In genomic region chr2:164000171-164000570, GRCh38 we compare ENCODE assay signal across 31 cellular contexts.
A peak's percentile ranks its signal among the peaks of the same experiment; 100 is the strongest.
DNase-seq lines count a peak whose midpoint lies in the region; ATAC-seq and TF ChIP-seq lines count a peak whose summit lies in the region.
"Had no signal": no experiment of that assay in that cellular context is flagged by ENCODE, and none has a peak within 500 bp of the region (broad histone marks: within the 10 kb centered on the region; RNA-seq: fewer than 3 reads in every experiment).

No MANE protein-coding gene starts in this region.

- H3K9me3 ChIP-seq in adipocyte (ENCODE audit: control insufficient read depth, low read length) (no peaks in the 10 kb centered on the region), fibroblast of lung (ENCODE audit: control insufficient read depth, insufficient read depth, low read depth, low read length) (no peaks in the 10 kb centered on the region), skeletal muscle satellite cell (replicated peaks; ENCODE audit: low read length) (no peaks in the 10 kb centered on the region), right atrium auricular region (no peaks in the 10 kb centered on the region)
- H3K9me3 ChIP-seq: lower lobe of right lung, psoas muscle, tibial nerve had no signal

- DNase-seq in GM04504 (ENCODE audit: low read depth) (peak; percentile 14), adipocyte (ENCODE audit: low read depth) (peak; percentile 68), fibroblast of lung (ENCODE audit: low read depth in 2 of 2) (peak; percentile 36 to 79), right atrium auricular region (ENCODE audit: low spot score) (no peak)
- DNase-seq in activated T-cell treated with anti-CD3 and anti-CD28 coated beads, Interleukin-2, amount 50 U/mL, for 1 hour = no peak
- DNase-seq: activated CD4-positive, alpha-beta T cell treated with anti-CD3 and anti-CD28 coated beads, Interleukin-2, amount 50 U/mL, for 48 hours; activated naive CD4-positive, alpha-beta T cell treated with anti-CD3 and anti-CD28 coated beads, Interleukin-2, amount 10 ng/mL, durations not matched to agents 7 days and 5 days; amygdala; effector memory CD4-positive, alpha-beta T cell; foreskin melanocyte; GF-D8; KBM-7; lower lobe of right lung; midbrain; naive thymus-derived CD8-positive, alpha-beta T cell; NCI-H1417; NCI-H2029 treated with DMSO at 0.1 percent for 48 hours; NCI-H526 treated with DMSO at 0.1 percent for 48 hours; nucleus accumbens; psoas muscle; Right ventricle myocardium superior; stimulated activated CD4-positive, alpha-beta T cell treated with anti-CD3 and anti-CD28 coated beads, Interleukin-15, amount 100 ng/mL, for 24 hours; stimulated activated CD4-positive, alpha-beta T cell treated with anti-CD3 and anti-CD28 coated beads, Interleukin-4, amount 100 ng/mL, for 4 hours; T-helper 2 cell had no signal

- no peaks in the 10 kb centered on the region for H3K27me3 ChIP-seq in adipocyte (replicated peaks; ENCODE audit: control insufficient read depth, insufficient read depth, low read length)
- no peaks in the 10 kb centered on the region for H3K27me3 ChIP-seq in fibroblast of lung (ENCODE audit: control insufficient read depth, insufficient read depth, low read length)
- H3K27me3 ChIP-seq in skeletal muscle satellite cell (ENCODE audit: control insufficient read depth, insufficient read depth, low read length) = no peaks in the 10 kb centered on the region
- no peaks in the 10 kb centered on the region for H3K27me3 ChIP-seq in right atrium auricular region
- H3K27me3 ChIP-seq: tibial nerve had no signal

- TF ChIP-seq CTCF in fibroblast of lung (conservative IDR thresholded peaks at IDR 0.05 in 1 of 2, IDR thresholded peaks at IDR 0.05 in 1 of 2; ENCODE audit: low read depth in 1 of 2, low read length in 2 of 2) = no peak
- TF ChIP-seq CTCF in right atrium auricular region (IDR thresholded peaks at IDR 0.05) = no peak

- H3K36me3 ChIP-seq in adipocyte (ENCODE audit: control insufficient read depth, insufficient read depth, low read length, severe bottlenecking) (no peaks in the 10 kb centered on the region), fibroblast of lung (ENCODE audit: control insufficient read depth, insufficient read depth, low read length) (no peaks in the 10 kb centered on the region), skeletal muscle satellite cell (ENCODE audit: insufficient read depth, low read length) (no peaks in the 10 kb centered on the region), right atrium auricular region (no peaks in the 10 kb centered on the region)
- H3K36me3 ChIP-seq: lower lobe of right lung, tibial nerve had no signal

- no peak overlapping the region for H3K4me2 ChIP-seq in fibroblast of lung (ENCODE audit: extremely low read depth, insufficient read depth, low read length)
- H3K4me2 ChIP-seq in skeletal muscle satellite cell (ENCODE audit: low read length) = peak overlapping the region; percentile 35

- no peak overlapping the region for H2AFZ ChIP-seq in fibroblast of lung (ENCODE audit: low read length)

- H3K79me2 ChIP-seq in fibroblast of lung (ENCODE audit: control insufficient read depth, insufficient read depth, low read length) = no peaks in the 10 kb centered on the region

- H3K4me3 ChIP-seq in adipocyte (ENCODE audit: low read length) (no peak overlapping the region), fibroblast of lung (replicated peaks in 1 of 4; ENCODE audit: control extremely low read depth in 1 of 4, insufficient read depth in 1 of 4, low read depth in 3 of 4, low read length in 4 of 4) (no peak overlapping the region), skeletal muscle satellite cell (ENCODE audit: low read length) (no peak overlapping the region), right atrium auricular region (no peak overlapping the region)
- H3K4me3 ChIP-seq: coronary artery, lower lobe of right lung, psoas muscle, tibial nerve had no signal

- H4K20me1 ChIP-seq in fibroblast of lung (ENCODE audit: control insufficient read depth, extremely low read depth, insufficient read depth, low read length) = no peaks in the 10 kb centered on the region

- peaks cover 4% of the 10 kb centered on the region for H3K4me1 ChIP-seq in adipocyte (ENCODE audit: control insufficient read depth, insufficient read depth, low read length)
- H3K4me1 ChIP-seq in fibroblast of lung (ENCODE audit: control insufficient read depth, extremely low read depth, insufficient read depth, low read length) = no peaks in the 10 kb centered on the region
- H3K4me1 ChIP-seq in skeletal muscle satellite cell (ENCODE audit: control insufficient read depth, insufficient read depth, low read length) = peaks cover 6% of the 10 kb centered on the region
- no peaks in the 10 kb centered on the region for H3K4me1 ChIP-seq in right atrium auricular region
- H3K4me1 ChIP-seq: lower lobe of right lung, psoas muscle had no signal

- H3K27ac ChIP-seq in fibroblast of lung (ENCODE audit: insufficient read depth, low read length) (no peak overlapping the region), right atrium auricular region (no peak overlapping the region)
- H3K27ac ChIP-seq: coronary artery, epithelial cell of prostate, lower lobe of right lung, psoas muscle, tibial nerve had no signal

- no peak for ATAC-seq in GM21360 (IDR thresholded peaks at IDR 0.05; ENCODE audit: unreplicated experiment)
- ATAC-seq: activated CD4-positive, CD25-positive, alpha-beta regulatory T cell treated with anti-CD3 and anti-CD28 coated beads, Interleukin-2, amount 50 U/mL, for 24 hours; lower lobe of right lung; naive thymus-derived CD8-positive, alpha-beta T cell; Panc1 had no signal

- H3K9ac ChIP-seq in adipocyte (ENCODE audit: low read length) (no peak overlapping the region), fibroblast of lung (ENCODE audit: insufficient read depth, low read length) (no peak overlapping the region), skeletal muscle satellite cell (ENCODE audit: low read depth, low read length) (no peak overlapping the region)

Comparison
In these comparisons a context has a peak if more than half of its experiments do, and no peak if none do; other contexts are left out.
1. DNase-seq: peak in GM04504 (single experiment), adipocyte (single experiment) and fibroblast of lung (2 of 2); none in right atrium auricular region (single experiment) and activated T-cell treated with anti-CD3 and anti-CD28 coated beads, Interleukin-2, amount 50 U/mL, for 1 hour (single experiment).